Comparison of ENCODE assay signal across 1 cellular context in the genomic region with DNA sequence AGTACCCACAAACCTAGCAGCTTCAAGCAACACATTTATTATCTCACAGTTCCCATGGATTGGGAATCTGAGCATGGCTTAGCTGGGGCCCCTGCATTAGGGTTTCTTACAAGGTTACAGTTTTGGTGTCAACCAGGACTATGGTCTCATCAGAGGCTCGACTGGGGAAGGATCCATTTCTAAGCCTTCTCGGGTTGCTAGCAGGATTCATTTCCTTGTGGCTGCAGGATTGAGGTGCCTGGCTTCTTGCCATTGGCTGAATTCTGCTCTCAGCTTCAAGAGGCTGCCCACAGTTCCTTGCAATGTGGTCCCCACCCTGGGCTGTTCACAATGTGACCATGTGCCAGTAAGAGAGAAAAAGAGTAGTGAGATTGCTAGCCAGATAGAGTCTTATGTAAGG.
TF ChIP-seq lines count a peak whose summit lies in the region.

No MANE protein-coding gene starts in this region.

TF ChIP-seq in HCT116, 20 proteins besides CTCF, POLR2A, EP300 and RAD21 (continued from another document):
- TF ChIP-seq, protein P1, sequence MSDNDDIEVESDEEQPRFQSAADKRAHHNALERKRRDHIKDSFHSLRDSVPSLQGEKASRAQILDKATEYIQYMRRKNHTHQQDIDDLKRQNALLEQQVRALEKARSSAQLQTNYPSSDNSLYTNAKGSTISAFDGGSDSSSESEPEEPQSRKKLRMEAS (IDR thresholded peaks at IDR 0.05) = no peak
